In genomic region chr7:52854681-52855080, GRCh38 we compare ENCODE assay signal across 24 cellular contexts.
"Had no signal": no experiment of that assay in that cellular context is flagged by ENCODE, and none has a peak within 500 bp of the region (broad histone marks: within the 10 kb centered on the region; RNA-seq: fewer than 3 reads in every experiment).

No MANE protein-coding gene starts in this region.

- ATAC-seq: Panc1, PC-3, Right ventricle myocardium inferior, SK-N-SH treated with all-trans-retinoic acid at 6 μM for 48 hours had no signal

- H3K4me1 ChIP-seq: SJCRH30 had no signal

- DNase-seq: Kasumi-1, KG1, MV-4-11, NCI-H1048, NCI-H1105, NCI-H1417 treated with DMSO at 0.1 percent for 48 hours, NCI-H146, NCI-H1694 treated with DMSO at 0.1 percent for 48 hours, NCI-H1930, NCI-H2081, NCI-H2107, NCI-H2227 treated with DMSO at 0.1 percent for 48 hours, NCI-H524, NCI-H526 treated with DMSO at 0.1 percent for 48 hours, NCI-H748 treated with DMSO at 0.1 percent for 48 hours, PC-3, SHP77 treated with DMSO at 0.1 percent for 48 hours, SJCRH30, T-helper 1 cell had no signal

- H3K27ac ChIP-seq: HL-60, SJCRH30 had no signal

- H3K9me3 ChIP-seq: SJCRH30 had no signal

- FAIRE-seq: HTR-8/SVneo had no signal

- H3K4me3 ChIP-seq: SJCRH30 had no signal

- H3K36me3 ChIP-seq: SJCRH30 had no signal
